In genomic region chr15:45454825-45455224, GRCh38 we compare ENCODE assay signal across 8 cellular contexts.
DNase-seq lines count a peak whose midpoint lies in the region; ATAC-seq and TF ChIP-seq lines count a peak whose summit lies in the region.

No MANE protein-coding gene starts in this region.

- DNase-seq in DMS79 treated with DMSO at 0.1 percent for 48 hours (lab: John Stamatoyannopoulos, UW) = peak; percentile 41
- DNase-seq in MG63 = peak; percentile 94
- peak; percentile 81 for DNase-seq in activated CD8-positive, alpha-beta T cell treated with anti-CD3 and anti-CD28 coated beads for 36 hours
- peak; percentile 88 for DNase-seq in epithelial cell of prostate (ENCODE audit: low read depth, low spot score)
- DNase-seq in posterior vena cava (ENCODE audit: low spot score) = peak; percentile 88
- DNase-seq in middle frontal gyrus (ENCODE audit: extremely low spot score, low spot score) = no peak
- DNase-seq in DMS53 (lab: John Stamatoyannopoulos, UW) = no peak

- intact Hi-C loops in activated CD8-positive, alpha-beta T cell treated with anti-CD3 and anti-CD28 coated beads for 36 hours (cut with micrococcal nuclease) = loop anchor here (5.0 kb wide), 1 partner anchor 33 kb away; no protein-coding TSS in a partner anchor
- intact Hi-C loops in posterior vena cava (cut with DNase I) = loop anchor here in 1 of 2 donors (10.0 kb wide), 2 partner anchors 160 to 290 kb away; no protein-coding TSS in a partner anchor

- H3K27me3 ChIP-seq in MG63 = no peaks in the 10 kb centered on the region

- peak overlapping the region; percentile 9 for H3K4me3 Mint-ChIP-seq in activated CD8-positive, alpha-beta T cell treated with anti-CD3 and anti-CD28 coated beads for 36 hours

- H3K9me3 Mint-ChIP-seq in activated CD8-positive, alpha-beta T cell treated with anti-CD3 and anti-CD28 coated beads for 36 hours = no peaks in the 10 kb centered on the region

- POLR2A ChIA-PET in activated CD8-positive, alpha-beta T cell treated with anti-CD3 and anti-CD28 coated beads for 36 hours (lab: Charles Lee) = interaction anchor here (0.9 kb wide), 2 partner anchors 52 to 183 kb away, joined by 3 read pairs; a partner anchor contains a TSS

- TF ChIP-seq CTCF in activated CD8-positive, alpha-beta T cell treated with anti-CD3 and anti-CD28 coated beads for 36 hours (IDR thresholded peaks at IDR 0.05) = no peak

- no peaks in the 10 kb centered on the region for H3K36me3 Mint-ChIP-seq in activated CD8-positive, alpha-beta T cell treated with anti-CD3 and anti-CD28 coated beads for 36 hours (ENCODE audit: low read depth)

- H3K27ac Mint-ChIP-seq in activated CD8-positive, alpha-beta T cell treated with anti-CD3 and anti-CD28 coated beads for 36 hours = peak overlapping the region; percentile 65

- H3K4me3 ChIP-seq in MG63 = peak overlapping the region; percentile 7; the same call in 1 of the 2 replicates

- CTCF ChIA-PET in activated CD8-positive, alpha-beta T cell treated with anti-CD3 and anti-CD28 coated beads for 36 hours (lab: Charles Lee) = interaction anchor here (0.7 to 7.1 kb wide), 9 partner anchors 13 to 292 kb away, joined by 3 to 159 read pairs (median 4); a partner anchor contains a TSS

- no peaks in the 10 kb centered on the region for H3K27me3 Mint-ChIP-seq in activated CD8-positive, alpha-beta T cell treated with anti-CD3 and anti-CD28 coated beads for 36 hours

- peaks cover 43% of the 10 kb centered on the region for H3K4me1 Mint-ChIP-seq in activated CD8-positive, alpha-beta T cell treated with anti-CD3 and anti-CD28 coated beads for 36 hours (ENCODE audit: low read depth)

- no peaks in the 10 kb centered on the region for H3K36me3 ChIP-seq in MG63

- no peaks in the 10 kb centered on the region for H3K9me3 ChIP-seq in MG63

- peak overlapping the region; percentile 39 for H3K27ac ChIP-seq in epithelial cell of prostate

- ATAC-seq in GM21717 (IDR thresholded peaks at IDR 0.05; ENCODE audit: unreplicated experiment) = peak; percentile 72
- ATAC-seq in activated CD8-positive, alpha-beta T cell treated with anti-CD3 and anti-CD28 coated beads for 36 hours = peak; percentile 44

Comparison
In these comparisons a context has a peak if more than half of its experiments do, and no peak if none do; other contexts are left out.
1. DNase-seq: peak in DMS79 treated with DMSO at 0.1 percent for 48 hours (single experiment), MG63 (single experiment), activated CD8-positive, alpha-beta T cell treated with anti-CD3 and anti-CD28 coated beads for 36 hours (single experiment), epithelial cell of prostate (single experiment) and posterior vena cava (single experiment); none in middle frontal gyrus (single experiment) and DMS53 (single experiment).